23 cellular contexts compared by ENCODE assay signal in the genomic region with DNA sequence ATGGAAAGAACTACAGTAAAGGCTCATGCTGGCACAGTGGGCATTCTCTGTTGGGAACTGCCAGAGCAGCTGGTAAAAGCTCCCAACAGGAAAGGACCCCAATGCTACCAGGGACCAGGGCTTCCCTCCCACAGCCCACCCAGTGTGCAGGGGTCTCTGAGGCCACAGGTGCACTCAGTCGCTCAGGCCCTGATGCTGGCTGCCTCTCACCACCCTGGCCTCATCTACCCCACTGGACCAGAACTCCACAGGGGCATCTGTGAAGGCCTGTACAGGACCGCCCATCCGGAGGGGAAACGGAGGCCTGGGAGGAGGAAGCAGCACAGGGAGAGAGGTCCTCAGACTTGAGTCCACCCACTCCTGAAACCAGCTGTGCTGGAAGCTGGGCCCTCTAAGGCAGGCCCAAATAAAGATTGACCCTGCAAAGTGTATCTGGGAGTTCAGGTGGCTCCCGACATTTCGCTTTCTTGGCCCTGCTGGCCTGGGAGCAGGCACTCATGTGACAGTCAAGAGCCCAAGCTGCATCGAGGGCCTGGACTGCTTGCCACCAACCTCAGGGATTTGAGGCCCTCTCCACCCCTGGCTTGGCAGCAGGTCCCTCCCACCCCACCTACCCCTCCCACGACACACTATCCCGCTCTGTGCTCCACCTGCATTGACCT. TPM values are rescaled to one million over a fixed set of nuclear protein-coding genes. Genes with fewer than 3 reads are reported as not detected.
DNase-seq lines count a peak whose midpoint lies in the region; ATAC-seq and TF ChIP-seq lines count a peak whose summit lies in the region.
"Had no signal": no experiment of that assay in that cellular context is flagged by ENCODE, and none has a peak within 500 bp of the region (broad histone marks: within the 10 kb centered on the region; RNA-seq: fewer than 3 reads in every experiment).

No MANE protein-coding gene starts in this region.

- peak; percentile 34 for DNase-seq in activated CD4-positive, alpha-beta T cell treated with anti-CD3 and anti-CD28 coated beads, Interleukin-2, amount 10 ng/mL, durations not matched to agents 24 days and 14 days
- no peak for DNase-seq in activated CD4-positive, alpha-beta T cell treated with anti-CD3 and anti-CD28 coated beads for 36 hours
- DNase-seq in Calu3 (peak; percentile 0), glutamatergic neuron (peak; percentile 6), progenitor cell of endocrine pancreas (ENCODE audit: low spot score, unreplicated experiment) (peak; percentile 3), NCI-H1436 (lab: John Stamatoyannopoulos, UW) (no peak)
- DNase-seq: 8988T; activated naive CD4-positive, alpha-beta T cell treated with Interleukin-2 at 50 U/mL for 16 hours; BE2C; foreskin melanocyte; H7; NCI-H2029 treated with DMSO at 0.1 percent for 48 hours; NCI-H446; small intestine; stimulated activated CD8-positive, alpha-beta memory T cell treated with anti-CD3 and anti-CD28 coated beads, Interleukin-4, amount 100 ng/mL, for 48 hours had no signal

- no peak for ATAC-seq in activated CD4-positive, alpha-beta T cell treated with anti-CD3 and anti-CD28 coated beads for 36 hours
- ATAC-seq in HG03520 (IDR thresholded peaks at IDR 0.05; ENCODE audit: unreplicated experiment) (no peak), GM18861 (IDR thresholded peaks at IDR 0.05; ENCODE audit: unreplicated experiment) (no peak)
- ATAC-seq: K562, T-cell had no signal

- POLR2A ChIA-PET in activated CD4-positive, alpha-beta T cell treated with anti-CD3 and anti-CD28 coated beads for 36 hours (lab: Charles Lee): no interaction called here

- TF ChIP-seq CTCF in Calu3 (IDR thresholded peaks at IDR 0.05; ENCODE audit: unreplicated experiment) (no peak), glutamatergic neuron (IDR thresholded peaks at IDR 0.05; ENCODE audit: partially characterized antibody, unreplicated experiment) (no peak), progenitor cell of endocrine pancreas (IDR thresholded peaks at IDR 0.05; ENCODE audit: unreplicated experiment) (no peak)

- intact Hi-C loops in activated CD4-positive, alpha-beta T cell treated with anti-CD3 and anti-CD28 coated beads, Interleukin-2, amount 10 ng/mL, durations not matched to agents 24 days and 14 days (cut with micrococcal nuclease): no loop called here
- intact Hi-C loops in activated CD4-positive, alpha-beta T cell treated with anti-CD3 and anti-CD28 coated beads for 36 hours (cut with DNase I, micrococcal nuclease): no loop called here
- intact Hi-C loops in Calu3 (cut with micrococcal nuclease; ENCODE audit: unreplicated experiment): no loop called here

- no peak overlapping the region for H3K4me3 Mint-ChIP-seq in activated CD4-positive, alpha-beta T cell treated with anti-CD3 and anti-CD28 coated beads, Interleukin-2, amount 10 ng/mL, durations not matched to agents 24 days and 14 days
- no peak overlapping the region for H3K4me3 Mint-ChIP-seq in activated CD4-positive, alpha-beta T cell treated with anti-CD3 and anti-CD28 coated beads for 36 hours
- no peak overlapping the region for H3K4me3 Mint-ChIP-seq in Calu3 (ENCODE audit: low read depth, unreplicated experiment)
- H3K4me3 Mint-ChIP-seq in glutamatergic neuron (ENCODE audit: unreplicated experiment): no peak overlapping the region
- H3K4me3 Mint-ChIP-seq in progenitor cell of endocrine pancreas (ENCODE audit: low read depth): no peak overlapping the region
- H3K4me3 Mint-ChIP-seq: dendritic cell treated with granulocyte-macrophage colony-stimulating factor and Interleukin-4, amounts not matched to agents 40 ng/mL and 50 ng/mL, for 4 days; T-cell had no signal

- H3K4me1 Mint-ChIP-seq in activated CD4-positive, alpha-beta T cell treated with anti-CD3 and anti-CD28 coated beads, Interleukin-2, amount 10 ng/mL, durations not matched to agents 24 days and 14 days: no peaks in the 10 kb centered on the region
- H3K4me1 Mint-ChIP-seq in activated CD4-positive, alpha-beta T cell treated with anti-CD3 and anti-CD28 coated beads for 36 hours: no peaks in the 10 kb centered on the region
- H3K4me1 Mint-ChIP-seq in Calu3 (ENCODE audit: low read depth, unreplicated experiment) (no peaks in the 10 kb centered on the region), glutamatergic neuron (ENCODE audit: low read depth, unreplicated experiment) (peaks cover 4% of the 10 kb centered on the region), progenitor cell of endocrine pancreas (ENCODE audit: low read depth) (peaks cover 10% of the 10 kb centered on the region)
- H3K4me1 Mint-ChIP-seq: T-cell had no signal

- BruUV-seq in Calu3 (replicated peaks; lab: Mats Ljungman, UMichigan): no TSS peak

- no peaks in the 10 kb centered on the region for H3K27me3 Mint-ChIP-seq in activated CD4-positive, alpha-beta T cell treated with anti-CD3 and anti-CD28 coated beads, Interleukin-2, amount 10 ng/mL, durations not matched to agents 24 days and 14 days
- no peaks in the 10 kb centered on the region for H3K27me3 Mint-ChIP-seq in activated CD4-positive, alpha-beta T cell treated with anti-CD3 and anti-CD28 coated beads for 36 hours
- H3K27me3 Mint-ChIP-seq in Calu3 (ENCODE audit: unreplicated experiment) (peaks cover 24% of the 10 kb centered on the region), glutamatergic neuron (ENCODE audit: unreplicated experiment) (peaks cover 3% of the 10 kb centered on the region), progenitor cell of endocrine pancreas (no peaks in the 10 kb centered on the region)

- no peaks in the 10 kb centered on the region for H3K9me3 Mint-ChIP-seq in activated CD4-positive, alpha-beta T cell treated with anti-CD3 and anti-CD28 coated beads, Interleukin-2, amount 10 ng/mL, durations not matched to agents 24 days and 14 days
- no peaks in the 10 kb centered on the region for H3K9me3 Mint-ChIP-seq in activated CD4-positive, alpha-beta T cell treated with anti-CD3 and anti-CD28 coated beads for 36 hours (ENCODE audit: low read depth)
- H3K9me3 Mint-ChIP-seq in Calu3 (ENCODE audit: low read depth, unreplicated experiment) (no peaks in the 10 kb centered on the region), glutamatergic neuron (ENCODE audit: unreplicated experiment) (peaks cover 4% of the 10 kb centered on the region), progenitor cell of endocrine pancreas (ENCODE audit: low read depth) (no peaks in the 10 kb centered on the region)
- H3K9me3 Mint-ChIP-seq: dendritic cell treated with granulocyte-macrophage colony-stimulating factor and Interleukin-4, amounts not matched to agents 40 ng/mL and 50 ng/mL, for 4 days; T-cell had no signal

- H3K36me3 Mint-ChIP-seq in activated CD4-positive, alpha-beta T cell treated with anti-CD3 and anti-CD28 coated beads, Interleukin-2, amount 10 ng/mL, durations not matched to agents 24 days and 14 days (ENCODE audit: low read depth): no peaks in the 10 kb centered on the region
- H3K36me3 Mint-ChIP-seq in activated CD4-positive, alpha-beta T cell treated with anti-CD3 and anti-CD28 coated beads for 36 hours (ENCODE audit: low read depth): no peaks in the 10 kb centered on the region
- no peaks in the 10 kb centered on the region for H3K36me3 Mint-ChIP-seq in Calu3 (ENCODE audit: insufficient read depth, unreplicated experiment)
- no peaks in the 10 kb centered on the region for H3K36me3 Mint-ChIP-seq in glutamatergic neuron (ENCODE audit: unreplicated experiment)
- H3K36me3 Mint-ChIP-seq in progenitor cell of endocrine pancreas (ENCODE audit: insufficient read depth): no peaks in the 10 kb centered on the region
- H3K36me3 Mint-ChIP-seq: T-cell had no signal

- CTCF ChIA-PET in activated CD4-positive, alpha-beta T cell treated with anti-CD3 and anti-CD28 coated beads for 36 hours (lab: Charles Lee): no interaction called here
- CTCF ChIA-PET in Calu3 (lab: Charles Lee): no interaction called here

- H3K27ac Mint-ChIP-seq in activated CD4-positive, alpha-beta T cell treated with anti-CD3 and anti-CD28 coated beads, Interleukin-2, amount 10 ng/mL, durations not matched to agents 24 days and 14 days: no peak overlapping the region
- no peak overlapping the region for H3K27ac Mint-ChIP-seq in activated CD4-positive, alpha-beta T cell treated with anti-CD3 and anti-CD28 coated beads for 36 hours
- H3K27ac Mint-ChIP-seq in Calu3 (ENCODE audit: unreplicated experiment) (no peak overlapping the region), glutamatergic neuron (ENCODE audit: unreplicated experiment) (no peak overlapping the region), progenitor cell of endocrine pancreas (no peak overlapping the region)
- H3K27ac Mint-ChIP-seq: dendritic cell treated with granulocyte-macrophage colony-stimulating factor and Interleukin-4, amounts not matched to agents 40 ng/mL and 50 ng/mL, for 4 days; T-cell had no signal

RNA-seq across cellular contexts. Expression of gene KLF15, which starts 12.7 kb away (rescaled TPM):
- 0.19 and 0.28 TPM in 2 replicates for total RNA-seq in activated CD4-positive, alpha-beta T cell treated with anti-CD3 and anti-CD28 coated beads, Interleukin-2, amount 10 ng/mL, durations not matched to agents 24 days and 14 days
- under 1 TPM; 0.32 to 0.53 TPM for total RNA-seq in activated CD4-positive, alpha-beta T cell treated with anti-CD3 and anti-CD28 coated beads for 36 hours
- total RNA-seq in Calu3 (2022): 8.2 and 10.6 TPM in 2 replicates
- 0.74 TPM for total RNA-seq in glutamatergic neuron (ENCODE audit: unreplicated experiment)
- total RNA-seq in progenitor cell of endocrine pancreas: 16.4 and 17.7 TPM in 2 replicates
- total RNA-seq: epithelial cell of proximal tubule had no signal

RNA-seq across cellular contexts. Expression of gene CFAP100, which starts 50.2 kb away (rescaled TPM):
- total RNA-seq in activated CD4-positive, alpha-beta T cell treated with anti-CD3 and anti-CD28 coated beads, Interleukin-2, amount 10 ng/mL, durations not matched to agents 24 days and 14 days: not detected in 2 replicates
- not detected for total RNA-seq in activated CD4-positive, alpha-beta T cell treated with anti-CD3 and anti-CD28 coated beads for 36 hours
- total RNA-seq in Calu3 (2022) (not detected in 2 replicates), glutamatergic neuron (ENCODE audit: unreplicated experiment) (not detected), progenitor cell of endocrine pancreas (0.79 and 1.00 TPM in 2 replicates)
- total RNA-seq: activated CD8-positive, alpha-beta memory T cell treated with anti-CD3 and anti-CD28 coated beads for 36 hours; epithelial cell of proximal tubule; K562; lower leg skin; T-cell had no signal

Comparison
In these comparisons a context has a peak if more than half of its experiments do, and no peak if none do; other contexts are left out.
1. DNase-seq: peak in activated CD4-positive, alpha-beta T cell treated with anti-CD3 and anti-CD28 coated beads, Interleukin-2, amount 10 ng/mL, durations not matched to agents 24 days and 14 days (single experiment), Calu3 (single experiment), glutamatergic neuron (single experiment) and progenitor cell of endocrine pancreas (single experiment); none in activated CD4-positive, alpha-beta T cell treated with anti-CD3 and anti-CD28 coated beads for 36 hours (single experiment) and NCI-H1436 (single experiment).